8 cellular contexts compared by ENCODE assay signal in the genomic region with DNA sequence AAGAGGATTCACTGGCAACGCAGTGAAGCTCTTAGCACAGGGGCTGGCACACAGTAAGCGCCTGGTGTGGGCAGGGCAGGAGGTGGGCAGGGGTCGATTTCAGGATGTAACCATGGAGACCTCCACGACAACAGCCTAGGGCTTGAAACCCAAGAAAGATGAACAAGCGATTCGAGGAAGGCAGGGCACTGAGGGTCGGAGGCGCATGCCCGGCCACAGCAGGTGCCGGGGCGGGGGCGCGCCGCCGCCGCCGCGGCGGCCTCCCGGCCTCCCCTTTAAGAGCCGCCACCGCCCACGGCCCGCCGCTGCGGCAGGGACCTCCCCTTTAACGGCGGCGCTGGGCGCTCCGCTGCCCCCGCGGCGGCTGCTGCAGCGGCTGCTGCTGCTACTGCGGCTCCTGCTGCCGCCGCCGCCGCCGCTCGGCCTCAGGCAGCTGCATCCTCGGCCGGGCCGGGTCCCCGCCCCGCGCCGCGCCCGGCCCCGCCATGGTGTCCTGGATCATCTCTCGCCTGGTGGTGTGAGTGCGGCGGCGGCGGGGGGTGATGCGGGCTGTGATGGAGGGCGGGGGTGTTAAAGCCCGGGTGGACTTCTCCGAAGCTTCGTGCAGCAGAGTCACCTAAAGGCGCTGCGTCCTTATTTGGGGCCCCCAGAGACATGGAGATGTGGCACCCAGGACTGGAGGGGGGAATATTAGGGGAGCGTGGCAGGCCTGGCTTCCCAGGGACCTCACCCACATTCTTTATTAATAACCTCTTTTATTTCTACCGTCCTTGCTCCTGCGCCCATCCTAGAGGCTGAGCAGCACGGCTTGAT. TPM values are rescaled to one million over a fixed set of nuclear protein-coding genes. Genes with fewer than 3 reads are reported as not detected.
A peak's percentile ranks its signal among the peaks of the same experiment; 100 is the strongest.
DNase-seq lines count a peak whose midpoint lies in the region; ATAC-seq and TF ChIP-seq lines count a peak whose summit lies in the region.

A gene with protein sequence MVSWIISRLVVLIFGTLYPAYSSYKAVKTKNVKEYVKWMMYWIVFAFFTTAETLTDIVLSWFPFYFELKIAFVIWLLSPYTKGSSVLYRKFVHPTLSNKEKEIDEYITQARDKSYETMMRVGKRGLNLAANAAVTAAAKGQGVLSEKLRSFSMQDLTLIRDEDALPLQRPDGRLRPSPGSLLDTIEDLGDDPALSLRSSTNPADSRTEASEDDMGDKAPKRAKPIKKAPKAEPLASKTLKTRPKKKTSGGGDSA (plus strand): TSS at position 334 of the 813 bp plus-strand sequence. CDS start 152 bp downstream, at position 486.

- H3K4me1 ChIP-seq in PC-9 (replicated peaks; ENCODE audit: insufficient read depth), result 0 out of 2 replicates have a peak, but pooled peaks cover 4% of the 10 kb centered on the region
- H3K4me1 ChIP-seq in gastroesophageal sphincter, result peaks cover 0 to 31% (median 15%) of the 10 kb centered on the region in 3 donors
- peaks cover 10% of the 10 kb centered on the region for H3K4me1 ChIP-seq in osteoblast (ENCODE audit: insufficient read depth, low read length)
- H3K4me1 ChIP-seq in upper lobe of left lung, result peaks cover 10 to 19% (median 15%) of the 10 kb centered on the region in 4 donors

- H3K36me3 ChIP-seq in PC-9 (ENCODE audit: low read depth), result 0 out of 2 replicates have a peak, but pooled peaks cover 9% of the 10 kb centered on the region
- H3K36me3 ChIP-seq in gastroesophageal sphincter, result peaks cover 0 to 37% of the 10 kb centered on the region in 2 donors
- H3K36me3 ChIP-seq in osteoblast (ENCODE audit: insufficient read depth, low read length), result peaks cover 23% of the 10 kb centered on the region
- H3K36me3 ChIP-seq in upper lobe of left lung, result peaks cover 16 to 29% (median 25%) of the 10 kb centered on the region in 4 donors

- WGBS in gastroesophageal sphincter (ENCODE audit: low coverage in 1 of 2), 2 donors, result 0 to 10% methylated on average over 2 of the region's 68 CpGs
- WGBS in upper lobe of left lung, 2 donors, result 7 to 14% methylated on average over 9 to 18 of the region's 68 CpGs

- peak within 1 kb of the TSS; percentile 74 for H3K4me2 ChIP-seq in PC-9
- peak within 1 kb of the TSS; percentile 95 for H3K4me2 ChIP-seq in osteoblast (ENCODE audit: insufficient read depth, low read length)

- H3F3A ChIP-seq in PC-9 (ENCODE audit: insufficient read depth, low read depth), result peaks cover 15% of the 10 kb centered on the region; the same call in 1 of the 2 replicates

- peak in 1 of 2 donors; percentile 10 for TF ChIP-seq POLR2A in gastroesophageal sphincter (IDR thresholded peaks at IDR 0.05)
- no peak for TF ChIP-seq POLR2A in upper lobe of left lung (IDR thresholded peaks at IDR 0.05)

- DNase-seq in SIG-M5 treated with dmso at 0.1 percent for 504 hours (lab: John Stamatoyannopoulos, UW; ENCODE audit: unreplicated experiment) (peak; percentile 24), SIG-M5 (lab: John Stamatoyannopoulos, UW) (no peak), PC-9 (peak in 1 of 2 experiments; percentile 36), activated gamma-delta T cell treated with Interleukin-2 at 50 U/mL for 16 hours (peak; percentile 51), osteoblast (ENCODE audit: insufficient read length, low spot score, missing footprints) (peak; percentile 98), upper lobe of left lung (peak; percentile 35 to 91)

- TF ChIP-seq EP300 in gastroesophageal sphincter (IDR thresholded peaks at IDR 0.05) (no peak), upper lobe of left lung (IDR thresholded peaks at IDR 0.05) (no peak)

- H3K9me2 ChIP-seq in PC-9 (ENCODE audit: insufficient read depth), result no peaks in the 10 kb centered on the region

- H3K79me2 ChIP-seq in PC-9 (ENCODE audit: low read depth) (no peaks in the 10 kb centered on the region), osteoblast (ENCODE audit: insufficient read depth, low read length) (no peaks in the 10 kb centered on the region)

- H4K20me1 ChIP-seq in PC-9 (ENCODE audit: insufficient read depth) (0 out of 2 replicates have a peak, but pooled peaks cover 3% of the 10 kb centered on the region), osteoblast (ENCODE audit: insufficient read depth, low read length) (no peaks in the 10 kb centered on the region)

- ATAC-seq in HG03439 (IDR thresholded peaks at IDR 0.05; ENCODE audit: unreplicated experiment), result peak; percentile 63
- peak; percentile 78 for ATAC-seq in gastroesophageal sphincter
- peak; percentile 42 to 82 for ATAC-seq in upper lobe of left lung (ENCODE audit: low FRiP score in 2 of 2)

- H3K27ac ChIP-seq in PC-9 (no peak within 1 kb of the TSS), gastroesophageal sphincter (peak within 1 kb of the TSS; percentile 0 to 79 (median 76)), osteoblast (ENCODE audit: low read depth, low read length) (no peak within 1 kb of the TSS), upper lobe of left lung (peak within 1 kb of the TSS in 1 of 4 donors; percentile 7)

- intact Hi-C loops in PC-9 (cut with micrococcal nuclease; ENCODE audit: unreplicated experiment), result no loop called here

- CTCF ChIA-PET in PC-9 (lab: Charles Lee), result interaction anchor here (0.6 kb wide), 2 partner anchors 68 to 957 kb away, joined by 3 to 4 read pairs; no protein-coding TSS in a partner anchor

- POLR2A ChIA-PET in PC-9 (lab: Charles Lee; ENCODE audit: unreplicated experiment), result interaction anchor here (0.7 kb wide), 1 partner anchor 136 kb away, joined by 5 read pairs; the partner anchor contains the start of gene HSPA9

- H3K4me3 ChIP-seq in PC-9 (peak within 1 kb of the TSS; percentile 52; the same call in 1 of the 2 replicates), gastroesophageal sphincter (peak within 1 kb of the TSS; percentile 40 to 60), osteoblast (ENCODE audit: insufficient read depth, low read length) (peak within 1 kb of the TSS; percentile 77), upper lobe of left lung (peak within 1 kb of the TSS; percentile 11 to 50 (median 42))

- no peaks in the 10 kb centered on the region for H3K9me3 ChIP-seq in PC-9 (ENCODE audit: insufficient read depth, low read depth)
- H3K9me3 ChIP-seq in gastroesophageal sphincter, result no peaks in the 10 kb centered on the region
- no peaks in the 10 kb centered on the region for H3K9me3 ChIP-seq in osteoblast (ENCODE audit: low read depth, low read length)
- no peaks in the 10 kb centered on the region for H3K9me3 ChIP-seq in upper lobe of left lung

- H3K27me3 ChIP-seq in PC-9 (ENCODE audit: insufficient read depth, low read depth), result peaks cover 10% of the 10 kb centered on the region
- H3K27me3 ChIP-seq in gastroesophageal sphincter, result no peaks in the 10 kb centered on the region
- no peaks in the 10 kb centered on the region for H3K27me3 ChIP-seq in osteoblast (ENCODE audit: insufficient read depth, low read length)
- H3K27me3 ChIP-seq in upper lobe of left lung, result no peaks in the 10 kb centered on the region

- no peak within 1 kb of the TSS for H2AFZ ChIP-seq in PC-9
- H2AFZ ChIP-seq in osteoblast (ENCODE audit: low read length), result peak within 1 kb of the TSS; percentile 86

- BruUV-seq in PC-9 (replicated peaks; lab: Mats Ljungman, UMichigan), result no TSS peak

- TF ChIP-seq CTCF in PC-9 (conservative IDR thresholded peaks at IDR 0.05) (no peak), gastroesophageal sphincter (IDR thresholded peaks at IDR 0.05) (peak in 2 of 4 experiments; percentile 31 to 32), osteoblast (IDR thresholded peaks at IDR 0.05; ENCODE audit: extremely low read depth, low read depth, low read length) (no peak), upper lobe of left lung (IDR thresholded peaks at IDR 0.05) (peak in 2 of 6 experiments; percentile 19 to 30)

RNA-seq across cellular contexts. Expression of the gene that starts here (rescaled TPM):
- 0.87 and 1.3 TPM in 2 replicates for total RNA-seq in PC-9 (2021)
- 10 to 100 TPM; 16.7 to 45.8 (median 26.3) TPM for total RNA-seq in gastroesophageal sphincter
- total RNA-seq in osteoblast, result 1.5 and 2.2 TPM in 2 replicates
- 1 to 10 TPM in 1 of 6 donors, under 1 TPM in 4, not detected in 1; 0.33 to 3.2 (median 0.46) TPM for total RNA-seq in upper lobe of left lung

Comparison
In these comparisons a context has a peak if more than half of its experiments do, and no peak if none do; other contexts are left out.
1. H3K27ac ChIP-seq: peak in gastroesophageal sphincter (4 of 4); none in PC-9 (single experiment) and osteoblast (single experiment).
2. Peak in every context shown above with its lines, with median percentiles within 50 percentile points of each other: ATAC-seq and H3K4me3 ChIP-seq.